Comparison of ENCODE assay signal across 8 cellular contexts in genomic region chr4:73127839-73128448, GRCh38. TPM values are rescaled to one million over a fixed set of nuclear protein-coding genes. Genes with fewer than 3 reads are reported as not detected.
DNase-seq lines count a peak whose midpoint lies in the region; ATAC-seq lines count a peak whose summit lies in the region.

No MANE protein-coding gene starts in this region.

- H3K9me3 ChIP-seq in adipocyte (ENCODE audit: control insufficient read depth, low read length) = no peaks in the 10 kb centered on the region

- H3K4me3 ChIP-seq in adipocyte (ENCODE audit: low read length) = no peak overlapping the region

- peaks cover 2% of the 10 kb centered on the region for H3K4me1 Mint-ChIP-seq in activated CD4-positive, alpha-beta T cell treated with anti-CD3 and anti-CD28 coated beads, Interleukin-2, amount 10 ng/mL, durations not matched to agents 7 days and 5 days

- peaks cover 74% of the 10 kb centered on the region for H3K36me3 ChIP-seq in adipocyte (ENCODE audit: control insufficient read depth, insufficient read depth, low read length, severe bottlenecking)

- no peaks in the 10 kb centered on the region for H3K9me3 Mint-ChIP-seq in activated CD4-positive, alpha-beta T cell treated with anti-CD3 and anti-CD28 coated beads, Interleukin-2, amount 10 ng/mL, durations not matched to agents 7 days and 5 days

- peak; percentile 82 for ATAC-seq in HG03460 (IDR thresholded peaks at IDR 0.05; ENCODE audit: unreplicated experiment)

- H3K4me1 ChIP-seq in adipocyte (ENCODE audit: control insufficient read depth, insufficient read depth, low read length) = no peaks in the 10 kb centered on the region

- CTCF ChIA-PET in activated CD4-positive, alpha-beta T cell treated with anti-CD3 and anti-CD28 coated beads, Interleukin-2, amount 10 ng/mL, durations not matched to agents 7 days and 5 days (lab: Charles Lee) = interaction anchor here (1.0 kb wide), 1 partner anchor 20 kb away, joined by 3 read pairs; no protein-coding TSS in a partner anchor

- no peak overlapping the region for H3K9ac ChIP-seq in adipocyte (ENCODE audit: low read length)

- H3K27ac Mint-ChIP-seq in activated CD4-positive, alpha-beta T cell treated with anti-CD3 and anti-CD28 coated beads, Interleukin-2, amount 10 ng/mL, durations not matched to agents 7 days and 5 days = no peak overlapping the region

- POLR2A ChIA-PET in activated CD4-positive, alpha-beta T cell treated with anti-CD3 and anti-CD28 coated beads, Interleukin-2, amount 10 ng/mL, durations not matched to agents 7 days and 5 days (lab: Charles Lee) = interaction anchor here (0.8 kb wide), 1 partner anchor 12 kb away, joined by 4 read pairs; no protein-coding TSS in a partner anchor

- no peak overlapping the region for H3K4me3 Mint-ChIP-seq in activated CD4-positive, alpha-beta T cell treated with anti-CD3 and anti-CD28 coated beads, Interleukin-2, amount 10 ng/mL, durations not matched to agents 7 days and 5 days

- peak; percentile 15 for DNase-seq in activated CD4-positive, alpha-beta T cell treated with anti-CD3 and anti-CD28 coated beads, Interleukin-2, amount 10 ng/mL, durations not matched to agents 7 days and 5 days
- DNase-seq in activated CD4-positive, alpha-beta T cell treated with anti-CD3 and anti-CD28 coated beads, Interleukin-2, amount 50 U/mL, for 1 hour = no peak
- DNase-seq in adipocyte (ENCODE audit: low read depth) (peak; percentile 25), kidney tubule cell (ENCODE audit: low spot score) (peak; percentile 6), NCI-H2081 (lab: John Stamatoyannopoulos, UW) (no peak), NCI-H524 treated with DMSO at 0.1 percent for 48 hours (lab: John Stamatoyannopoulos, UW) (no peak), MV-4-11 (lab: John Stamatoyannopoulos, UW) (no peak)

- no peaks in the 10 kb centered on the region for H3K27me3 Mint-ChIP-seq in activated CD4-positive, alpha-beta T cell treated with anti-CD3 and anti-CD28 coated beads, Interleukin-2, amount 10 ng/mL, durations not matched to agents 7 days and 5 days

- peaks cover 29% of the 10 kb centered on the region for H3K36me3 Mint-ChIP-seq in activated CD4-positive, alpha-beta T cell treated with anti-CD3 and anti-CD28 coated beads, Interleukin-2, amount 10 ng/mL, durations not matched to agents 7 days and 5 days (ENCODE audit: low read depth)

- H3K27me3 ChIP-seq in adipocyte (replicated peaks; ENCODE audit: control insufficient read depth, insufficient read depth, low read length) = no peaks in the 10 kb centered on the region

RNA-seq across cellular contexts. Expression of gene COX18, which starts 58.4 kb away (rescaled TPM):
- 10 to 100 TPM; 12.9 to 13.3 TPM for total RNA-seq in activated CD4-positive, alpha-beta T cell treated with anti-CD3 and anti-CD28 coated beads, Interleukin-2, amount 10 ng/mL, durations not matched to agents 7 days and 5 days

Comparison
In these comparisons a context has a peak if more than half of its experiments do, and no peak if none do; other contexts are left out.
1. DNase-seq: peak in activated CD4-positive, alpha-beta T cell treated with anti-CD3 and anti-CD28 coated beads, Interleukin-2, amount 10 ng/mL, durations not matched to agents 7 days and 5 days (single experiment), adipocyte (single experiment) and kidney tubule cell (single experiment); none in activated CD4-positive, alpha-beta T cell treated with anti-CD3 and anti-CD28 coated beads, Interleukin-2, amount 50 U/mL, for 1 hour (single experiment), NCI-H2081 (0 of 2), NCI-H524 treated with DMSO at 0.1 percent for 48 hours (single experiment) and MV-4-11 (single experiment).